ENCODE assay signal across 1 cellular context in genomic region chr19:34731964-34732363, GRCh38.
TF ChIP-seq lines count a peak whose summit lies in the region.

No MANE protein-coding gene starts in this region.

TF ChIP-seq in HepG2, 621 proteins besides CTCF, POLR2A, EP300 and RAD21:
- no peak for TF ChIP-seq HNRNPL (IDR thresholded peaks at IDR 0.05; ENCODE audit: low read depth, low read length)
- TF ChIP-seq ZNF577 (CRISPR knock-in tag; IDR thresholded peaks at IDR 0.05; ENCODE audit: borderline replicate concordance, low read depth), result no peak
- TF ChIP-seq, protein P1, sequence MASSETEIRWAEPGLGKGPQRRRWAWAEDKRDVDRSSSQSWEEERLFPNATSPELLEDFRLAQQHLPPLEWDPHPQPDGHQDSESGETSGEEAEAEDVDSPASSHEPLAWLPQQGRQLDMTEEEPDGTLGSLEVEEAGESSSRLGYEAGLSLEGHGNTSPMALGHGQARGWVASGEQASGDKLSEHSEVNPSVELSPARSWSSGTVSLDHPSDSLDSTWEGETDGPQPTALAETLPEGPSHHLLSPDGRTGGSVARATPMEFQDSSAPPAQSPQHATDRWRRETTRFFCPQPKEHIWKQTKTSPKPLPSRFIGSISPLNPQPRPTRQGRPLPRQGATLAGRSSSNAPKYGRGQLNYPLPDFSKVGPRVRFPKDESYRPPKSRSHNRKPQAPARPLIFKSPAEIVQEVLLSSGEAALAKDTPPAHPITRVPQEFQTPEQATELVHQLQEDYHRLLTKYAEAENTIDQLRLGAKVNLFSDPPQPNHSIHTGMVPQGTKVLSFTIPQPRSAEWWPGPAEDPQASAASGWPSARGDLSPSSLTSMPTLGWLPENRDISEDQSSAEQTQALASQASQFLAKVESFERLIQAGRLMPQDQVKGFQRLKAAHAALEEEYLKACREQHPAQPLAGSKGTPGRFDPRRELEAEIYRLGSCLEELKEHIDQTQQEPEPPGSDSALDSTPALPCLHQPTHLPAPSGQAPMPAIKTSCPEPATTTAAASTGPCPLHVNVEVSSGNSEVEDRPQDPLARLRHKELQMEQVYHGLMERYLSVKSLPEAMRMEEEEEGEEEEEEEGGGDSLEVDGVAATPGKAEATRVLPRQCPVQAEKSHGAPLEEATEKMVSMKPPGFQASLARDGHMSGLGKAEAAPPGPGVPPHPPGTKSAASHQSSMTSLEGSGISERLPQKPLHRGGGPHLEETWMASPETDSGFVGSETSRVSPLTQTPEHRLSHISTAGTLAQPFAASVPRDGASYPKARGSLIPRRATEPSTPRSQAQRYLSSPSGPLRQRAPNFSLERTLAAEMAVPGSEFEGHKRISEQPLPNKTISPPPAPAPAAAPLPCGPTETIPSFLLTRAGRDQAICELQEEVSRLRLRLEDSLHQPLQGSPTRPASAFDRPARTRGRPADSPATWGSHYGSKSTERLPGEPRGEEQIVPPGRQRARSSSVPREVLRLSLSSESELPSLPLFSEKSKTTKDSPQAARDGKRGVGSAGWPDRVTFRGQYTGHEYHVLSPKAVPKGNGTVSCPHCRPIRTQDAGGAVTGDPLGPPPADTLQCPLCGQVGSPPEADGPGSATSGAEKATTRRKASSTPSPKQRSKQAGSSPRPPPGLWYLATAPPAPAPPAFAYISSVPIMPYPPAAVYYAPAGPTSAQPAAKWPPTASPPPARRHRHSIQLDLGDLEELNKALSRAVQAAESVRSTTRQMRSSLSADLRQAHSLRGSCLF (CRISPR knock-in tag; IDR thresholded peaks at IDR 0.05; ENCODE audit: borderline replicate concordance), result no peak
- TF ChIP-seq TIGD3 (CRISPR knock-in tag; IDR thresholded peaks at IDR 0.05; ENCODE audit: borderline replicate concordance), result no peak
- TF ChIP-seq PHF5A (CRISPR knock-in tag; IDR thresholded peaks at IDR 0.05; ENCODE audit: low read depth, unreplicated experiment), result no peak
- no peak for TF ChIP-seq ZNF546 (CRISPR knock-in tag; conservative IDR thresholded peaks at IDR 0.05)
- no peak for TF ChIP-seq ATF1 (CRISPR knock-in tag; IDR thresholded peaks at IDR 0.05)
- no peak for TF ChIP-seq NFE2L1 (CRISPR knock-in tag; IDR thresholded peaks at IDR 0.05; ENCODE audit: borderline replicate concordance)
- TF ChIP-seq MYNN (CRISPR knock-in tag; IDR thresholded peaks at IDR 0.05; ENCODE audit: low read depth), result no peak
- no peak for TF ChIP-seq MIXL1 (CRISPR knock-in tag; IDR thresholded peaks at IDR 0.05)
- no peak for TF ChIP-seq NFKBIZ (CRISPR knock-in tag; IDR thresholded peaks at IDR 0.05)
- TF ChIP-seq ZNF350 (CRISPR knock-in tag; IDR thresholded peaks at IDR 0.05; ENCODE audit: borderline replicate concordance, low read depth), result 0 out of 2 replicates have a peak, but pooled peaks have one; percentile 22
- TF ChIP-seq, protein P2, sequence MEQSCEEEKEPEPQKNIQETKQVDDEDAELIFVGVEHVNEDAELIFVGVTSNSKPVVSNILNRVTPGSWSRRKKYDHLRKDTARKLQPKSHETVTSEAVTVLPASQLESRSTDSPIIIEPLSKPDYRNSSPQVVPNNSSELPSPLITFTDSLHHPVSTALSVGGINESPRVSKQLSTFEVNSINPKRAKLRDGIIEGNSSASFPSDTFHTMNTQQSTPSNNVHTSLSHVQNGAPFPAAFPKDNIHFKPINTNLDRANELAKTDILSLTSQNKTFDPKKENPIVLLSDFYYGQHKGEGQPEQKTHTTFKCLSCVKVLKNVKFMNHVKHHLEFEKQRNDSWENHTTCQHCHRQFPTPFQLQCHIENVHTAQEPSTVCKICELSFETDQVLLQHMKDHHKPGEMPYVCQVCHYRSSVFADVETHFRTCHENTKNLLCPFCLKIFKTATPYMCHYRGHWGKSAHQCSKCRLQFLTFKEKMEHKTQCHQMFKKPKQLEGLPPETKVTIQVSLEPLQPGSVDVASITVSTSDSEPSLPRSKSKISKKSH (CRISPR knock-in tag; IDR thresholded peaks at IDR 0.05; ENCODE audit: borderline replicate concordance), result 0 out of 2 replicates have a peak, but pooled peaks have one; percentile 1
- 0 out of 2 replicates have a peak, but pooled peaks have one; percentile 20 for TF ChIP-seq AKAP8 (CRISPR knock-in tag; IDR thresholded peaks at IDR 0.05)
- TF ChIP-seq ZNF792 (CRISPR knock-in tag; IDR thresholded peaks at IDR 0.05), result no peak
